6 cellular contexts compared by ENCODE assay signal in genomic region chr7:132197772-132198171, GRCh38.
"Had no signal": no experiment of that assay in that cellular context is flagged by ENCODE, and none has a peak within 500 bp of the region (broad histone marks: within the 10 kb centered on the region; RNA-seq: fewer than 3 reads in every experiment).

No MANE protein-coding gene starts in this region.

- FAIRE-seq: HTR-8/SVneo, K562 had no signal

- H3K27ac ChIP-seq: HL-60 had no signal

- DNase-seq: IMR-90, KBM-7, KG1 had no signal

- H3K4me3 ChIP-seq: K562 had no signal

- ATAC-seq: K562 had no signal
